ENCODE assay signal across 1 cellular context in the genomic region with DNA sequence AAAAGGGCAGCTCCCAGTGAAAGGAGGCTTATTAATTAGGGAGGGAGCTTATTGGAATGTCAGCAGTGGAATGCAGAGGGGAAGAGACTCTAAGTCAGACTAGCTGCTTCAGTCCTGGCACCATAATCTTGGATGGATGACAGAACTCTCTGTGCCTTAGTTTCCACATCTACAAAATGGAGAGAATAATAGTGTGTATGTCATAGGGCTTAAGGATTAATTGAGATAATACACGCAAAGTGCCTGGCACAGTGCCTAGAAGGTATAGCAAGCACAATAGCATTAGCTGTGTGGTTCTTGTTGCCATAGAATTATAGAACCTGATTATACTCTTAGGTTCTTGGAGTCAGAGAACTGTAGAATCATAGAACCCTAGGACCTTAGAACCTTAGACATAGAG.
TF ChIP-seq lines count a peak whose summit lies in the region.

No MANE protein-coding gene starts in this region.

TF ChIP-seq in GM23338, 12 proteins besides CTCF, POLR2A, EP300 and RAD21 (continued from another document):
- TF ChIP-seq JUNB (IDR thresholded peaks at IDR 0.05; ENCODE audit: unreplicated experiment) (no peak), ZNF114 (CRISPR knock-in tag; IDR thresholded peaks at IDR 0.05) (no peak), EZH2 (IDR thresholded peaks at IDR 0.05; ENCODE audit: low read depth, unreplicated experiment) (no peak), STAT1 (IDR thresholded peaks at IDR 0.05; ENCODE audit: unreplicated experiment) (no peak)
